8 cellular contexts compared by ENCODE assay signal in genomic region chr7:37921340-37921805, GRCh38. TPM values are rescaled to one million over a fixed set of nuclear protein-coding genes. Genes with fewer than 3 reads are reported as not detected.
DNase-seq lines count a peak whose midpoint lies in the region; ATAC-seq and TF ChIP-seq lines count a peak whose summit lies in the region.

No MANE protein-coding gene starts in this region.

- intact Hi-C loops in left colon (cut with DNase I, micrococcal nuclease), result no loop called here

- POLR2A ChIA-PET in AG04449 (lab: Yijun Ruan, JAX), result interaction anchor here (0.7 kb wide), 1 partner anchor 13 kb away, joined by 3 read pairs; no protein-coding TSS in a partner anchor

- peak overlapping the region; percentile 61 for H3K4me3 ChIP-seq in AG04449 (ENCODE audit: low read depth, low read length)
- peak overlapping the region; percentile 54 to 62 for H3K4me3 ChIP-seq in cardiac fibroblast (replicated peaks in 1 of 2; ENCODE audit: low read depth in 2 of 2, low read length in 2 of 2)
- H3K4me3 ChIP-seq in subcutaneous abdominal adipose tissue (ENCODE audit: low read depth in 1 of 5, low read length in 5 of 5), result peak overlapping the region; percentile 67 to 90 (median 78)

- H3K36me3 ChIP-seq in subcutaneous abdominal adipose tissue (ENCODE audit: control insufficient read depth in 5 of 5, insufficient read depth in 5 of 5, low read length in 5 of 5), result no peaks in the 10 kb centered on the region

- peak; percentile 55 for ATAC-seq in GM18498 (IDR thresholded peaks at IDR 0.05; ENCODE audit: unreplicated experiment)
- peak; percentile 43 for ATAC-seq in HG03066 (IDR thresholded peaks at IDR 0.05; ENCODE audit: low read depth, unreplicated experiment)
- peak; percentile 49 for ATAC-seq in left colon

- no peak for DNase-seq in AG04449 (ENCODE audit: low read depth, low spot score)
- peak; percentile 10 to 49 for DNase-seq in NOMO-1 (lab: John Stamatoyannopoulos, UW; ENCODE audit: unreplicated experiment in 2 of 2)
- peak in 1 of 2 donors; percentile 36 for DNase-seq in cardiac fibroblast (ENCODE audit: low read depth in 2 of 2)
- DNase-seq in left colon, result peak; percentile 39 to 49
- no peak for DNase-seq in EL

- peak overlapping the region; percentile 49 to 86 (median 76) for H3K9ac ChIP-seq in subcutaneous abdominal adipose tissue (ENCODE audit: low read length in 5 of 5)

- peak overlapping the region; percentile 84 for H3K27ac ChIP-seq in subcutaneous abdominal adipose tissue (ENCODE audit: low read depth, low read length)

- H3K4me1 ChIP-seq in subcutaneous abdominal adipose tissue (ENCODE audit: control insufficient read depth in 5 of 5, insufficient read depth in 5 of 5, low read length in 5 of 5), result peaks cover 2 to 53% (median 41%) of the 10 kb centered on the region in 5 donors

- peak; percentile 34 for TF ChIP-seq CTCF in AG04449 (IDR thresholded peaks at IDR 0.05; ENCODE audit: insufficient read depth, low read length, missing control alignments)
- TF ChIP-seq CTCF in cardiac fibroblast (IDR thresholded peaks at IDR 0.05; ENCODE audit: low read depth, low read length), result peak; percentile 26

- no peaks in the 10 kb centered on the region for H3K27me3 ChIP-seq in subcutaneous abdominal adipose tissue (ENCODE audit: control insufficient read depth in 5 of 5, insufficient read depth in 4 of 5, low read length in 5 of 5)

- CTCF ChIA-PET in AG04449 (lab: Yijun Ruan, JAX), result interaction anchor here (1.0 kb wide), 1 partner anchor 394 kb away, joined by 3 read pairs; no protein-coding TSS in a partner anchor

- H3K9me3 ChIP-seq in subcutaneous abdominal adipose tissue (ENCODE audit: control insufficient read depth in 5 of 5, low read length in 5 of 5), result peaks cover 0 to 10% (median 9%) of the 10 kb centered on the region in 5 donors

RNA-seq across cellular contexts. Expression of gene EPDR1, which starts 0.9 kb away (rescaled TPM):
- total RNA-seq in left colon, result 10 to 100 TPM; 10.5 to 19.7 TPM

RNA-seq across cellular contexts. Expression of gene SFRP4, which starts 4.8 kb away (rescaled TPM):
- under 1 TPM; 0.39 to 0.43 TPM for total RNA-seq in left colon

Comparison
In these comparisons a context has a peak if more than half of its experiments do, and no peak if none do; other contexts are left out.
1. DNase-seq: peak in NOMO-1 (2 of 2) and left colon (2 of 2); none in AG04449 (single experiment) and EL (single experiment).
2. Peak in every context shown above with its lines, with median percentiles within 50 percentile points of each other: H3K4me3 ChIP-seq and ATAC-seq.